ENCODE assay signal across 1 cellular context in genomic region chr10:73941300-73941699, GRCh38.
TF ChIP-seq lines count a peak whose summit lies in the region.

No MANE protein-coding gene starts in this region.

TF ChIP-seq in IMR-90, 13 proteins besides CTCF, POLR2A, EP300 and RAD21 (continued from another document):
- TF ChIP-seq USF2 (IDR thresholded peaks at IDR 0.05; ENCODE audit: low read depth, low read length): no peak
